In the genomic region with DNA sequence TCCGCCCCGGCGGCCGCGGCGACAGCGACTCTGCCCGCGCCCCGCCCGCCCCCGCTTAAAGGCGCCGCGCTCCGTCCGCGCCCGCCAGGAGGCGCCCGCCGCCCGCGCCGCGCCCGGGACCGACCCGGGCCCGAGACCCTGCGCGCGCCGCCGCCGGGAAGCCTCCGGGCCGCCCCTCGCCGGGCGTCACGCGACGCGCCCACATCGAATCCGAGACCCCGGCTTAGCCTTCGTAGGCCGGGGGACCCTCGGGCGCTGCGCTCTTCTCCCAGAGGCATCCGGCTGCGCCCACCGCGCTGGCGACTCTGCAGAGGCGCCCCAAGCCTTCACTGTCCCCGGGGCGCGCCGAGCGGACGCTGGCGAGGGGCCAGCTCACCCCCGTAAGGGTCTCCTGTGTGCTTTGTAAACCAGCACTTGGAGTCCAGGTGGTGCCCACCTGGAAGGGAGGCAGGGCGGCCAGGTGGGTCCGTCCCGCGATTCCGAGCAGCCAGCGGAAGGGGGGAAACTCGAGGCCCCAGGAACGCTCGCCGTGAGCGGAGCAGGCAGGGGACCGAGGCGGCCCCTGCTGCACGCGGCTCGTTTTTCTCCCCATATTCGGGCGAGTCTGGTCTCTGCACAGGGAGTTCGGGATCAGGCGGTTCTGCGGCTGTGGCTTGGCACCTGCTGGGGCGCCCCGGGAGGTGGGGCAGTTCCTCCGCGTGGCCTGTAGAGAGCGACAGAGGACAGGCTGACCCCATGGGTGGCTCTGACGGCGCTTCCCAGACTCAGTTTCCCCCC, we compare ENCODE assay signal across 8 cellular contexts.
DNase-seq lines count a peak whose midpoint lies in the region; ATAC-seq and TF ChIP-seq lines count a peak whose summit lies in the region.

No MANE protein-coding gene starts in this region.

- H3K27me3 ChIP-seq in mucosa of stomach (ENCODE audit: control insufficient read depth, insufficient read depth, low read length), result no peaks in the 10 kb centered on the region

- H3K9ac ChIP-seq in mucosa of stomach (ENCODE audit: low read length), result peak overlapping the region; percentile 64

- no peaks in the 10 kb centered on the region for H3K9me3 ChIP-seq in mucosa of stomach (ENCODE audit: control insufficient read depth, low read length)

- H3K4me3 ChIP-seq in mucosa of stomach (ENCODE audit: low read length), result peak overlapping the region; percentile 46

- ATAC-seq in HG02852 (IDR thresholded peaks at IDR 0.05; ENCODE audit: unreplicated experiment), result peak; percentile 44

- no peaks in the 10 kb centered on the region for H3K36me3 ChIP-seq in mucosa of stomach (ENCODE audit: control insufficient read depth, insufficient read depth, low read length)

- peaks cover 48% of the 10 kb centered on the region for H3K4me1 ChIP-seq in mucosa of stomach (ENCODE audit: control insufficient read depth, insufficient read depth, low read length)

- no peak for TF ChIP-seq POLR2A in erythroblast (IDR thresholded peaks at IDR 0.05; ENCODE audit: low read length)

- DNase-seq in ELR (ENCODE audit: low read depth) (peak; percentile 57), NCI-H774 (lab: John Stamatoyannopoulos, UW) (peak; percentile 69), activated T-cell treated with anti-CD3 and anti-CD28 coated beads for 1 hour (ENCODE audit: low read depth) (peak; percentile 52), erythroblast (lab: John Stamatoyannopoulos, UW) (peak; percentile 76 to 88), cortex of kidney (lab: John Stamatoyannopoulos, UW) (no peak)
- peak; percentile 35 to 64 (median 59) for DNase-seq in stimulated activated naive CD4-positive, alpha-beta T cell (lab: John Stamatoyannopoulos, UW)
